Comparison of ENCODE assay signal across 8 cellular contexts in the genomic region with DNA sequence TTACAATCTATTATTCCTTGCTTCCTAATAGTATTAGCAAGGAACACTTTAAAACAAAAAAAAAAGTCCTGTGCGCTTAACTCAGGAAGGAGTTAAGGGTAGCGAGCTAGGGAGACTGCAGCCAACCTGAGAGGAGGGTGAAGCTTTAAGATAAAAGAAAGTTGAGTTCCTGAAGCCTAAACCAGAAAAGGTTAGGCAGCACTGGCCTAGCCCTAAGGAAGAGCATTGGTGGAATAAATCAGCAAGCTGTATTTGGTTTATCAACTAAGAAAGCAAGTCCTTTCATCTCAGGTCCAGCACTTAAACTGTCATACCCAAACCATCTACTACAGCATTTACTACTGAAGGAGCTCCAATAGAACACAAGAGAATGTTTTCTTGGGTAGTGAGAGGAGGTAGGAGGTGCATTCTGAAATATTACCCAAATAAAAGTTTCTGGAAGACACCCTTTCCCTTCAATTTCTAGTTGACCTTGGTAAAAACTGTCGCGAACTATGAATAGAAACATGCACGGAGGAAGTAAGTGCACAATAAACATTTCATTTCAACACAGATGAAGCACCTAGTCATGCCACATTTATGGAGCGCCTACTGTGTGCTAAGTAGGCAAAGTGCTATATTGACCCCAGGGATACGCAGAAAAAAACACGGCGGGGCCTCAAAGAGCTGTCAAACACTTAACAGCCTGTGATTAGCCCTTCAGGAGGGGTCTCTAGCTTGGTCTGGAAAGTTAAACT. TPM values are rescaled to one million over a fixed set of nuclear protein-coding genes. Genes with fewer than 3 reads are reported as not detected.
DNase-seq lines count a peak whose midpoint lies in the region; ATAC-seq and TF ChIP-seq lines count a peak whose summit lies in the region.

No MANE protein-coding gene starts in this region.

- H3K27ac Mint-ChIP-seq in CD4-positive, CD25-positive, alpha-beta regulatory T cell = peak overlapping the region; percentile 53 to 92 (median 89)
- peak overlapping the region; percentile 81 to 88 for H3K27ac Mint-ChIP-seq in natural killer cell

- ATAC-seq in CD4-positive, CD25-positive, alpha-beta regulatory T cell (ENCODE audit: low read depth in 2 of 2) = no peak
- no peak for ATAC-seq in natural killer cell

- DNase-seq in CD4-positive, CD25-positive, alpha-beta regulatory T cell = no peak
- DNase-seq in Karpas-422 (no peak), coronary artery (ENCODE audit: low spot score) (no peak), natural killer cell (no peak), islet precursor cell (no peak), nucleus accumbens (lab: John Stamatoyannopoulos, UW) (no peak), NCI-H1436 (lab: John Stamatoyannopoulos, UW) (no peak)
- no peak for DNase-seq in effector CD8-positive, alpha-beta T cell (lab: John Stamatoyannopoulos, UW)

- H3K9me2 ChIP-seq in Karpas-422 (replicated peaks; ENCODE audit: insufficient read depth, low read length) = no peaks in the 10 kb centered on the region

- no peaks in the 10 kb centered on the region for H3K9me3 ChIP-seq in CD4-positive, CD25-positive, alpha-beta regulatory T cell (ENCODE audit: control insufficient read depth in 2 of 2, low read length in 2 of 2)
- no peaks in the 10 kb centered on the region for H3K9me3 ChIP-seq in Karpas-422 (ENCODE audit: low read length)

- peak overlapping the region; percentile 90 for H3K4me3 ChIP-seq in CD4-positive, CD25-positive, alpha-beta regulatory T cell (ENCODE audit: low read depth, low read length)
- H3K4me3 ChIP-seq in Karpas-422 (ENCODE audit: low read length) (peak overlapping the region; percentile 98), coronary artery (peak overlapping the region; percentile 95)

- H3K27me3 ChIP-seq in CD4-positive, CD25-positive, alpha-beta regulatory T cell (ENCODE audit: control insufficient read depth, insufficient read depth, low read length) = no peaks in the 10 kb centered on the region
- no peaks in the 10 kb centered on the region for H3K27me3 ChIP-seq in Karpas-422 (ENCODE audit: low read length)

- H3K27ac ChIP-seq in CD4-positive, CD25-positive, alpha-beta regulatory T cell (ENCODE audit: insufficient read depth, low read length, poor library complexity, severe bottlenecking) = no peak overlapping the region
- H3K27ac ChIP-seq in Karpas-422 (ENCODE audit: low read length) = no peak overlapping the region
- H3K27ac ChIP-seq in coronary artery = peak overlapping the region; percentile 97 to 98

- H3K79me2 ChIP-seq in Karpas-422 (ENCODE audit: low read length) = peaks cover 45% of the 10 kb centered on the region

- H3K9me3 Mint-ChIP-seq in CD4-positive, CD25-positive, alpha-beta regulatory T cell = peaks cover 0 to 1% (median 0%) of the 10 kb centered on the region in 7 donors
- H3K9me3 Mint-ChIP-seq in natural killer cell = no peaks in the 10 kb centered on the region

- H3K4me3 Mint-ChIP-seq in CD4-positive, CD25-positive, alpha-beta regulatory T cell = peak overlapping the region; percentile 94 to 98 (median 96)
- peak overlapping the region; percentile 94 for H3K4me3 Mint-ChIP-seq in natural killer cell

- peaks cover 22% of the 10 kb centered on the region for H3K4me1 ChIP-seq in CD4-positive, CD25-positive, alpha-beta regulatory T cell (ENCODE audit: control insufficient read depth, insufficient read depth, low read length, poor library complexity, severe bottlenecking)
- peaks cover 21% of the 10 kb centered on the region for H3K4me1 ChIP-seq in Karpas-422 (ENCODE audit: low read length)

- H4K20me1 ChIP-seq in Karpas-422 (ENCODE audit: insufficient read depth, low read depth, low read length) = no peaks in the 10 kb centered on the region

- H3K4me1 Mint-ChIP-seq in CD4-positive, CD25-positive, alpha-beta regulatory T cell = peaks cover 0 to 30% (median 25%) of the 10 kb centered on the region in 4 donors
- H3K4me1 Mint-ChIP-seq in natural killer cell = peaks cover 16 to 27% of the 10 kb centered on the region in 2 donors

- TF ChIP-seq CTCF in coronary artery (IDR thresholded peaks at IDR 0.05) (no peak), natural killer cell (IDR thresholded peaks at IDR 0.05) (no peak)

- peak overlapping the region; percentile 85 for H3K9ac ChIP-seq in Karpas-422 (ENCODE audit: low read length)

- peak overlapping the region; percentile 99 for H3K4me2 ChIP-seq in Karpas-422 (ENCODE audit: low read depth, low read length, poor library complexity, severe bottlenecking)

- peaks cover 6% of the 10 kb centered on the region for H3K36me3 Mint-ChIP-seq in CD4-positive, CD25-positive, alpha-beta regulatory T cell
- H3K36me3 Mint-ChIP-seq in natural killer cell = no peaks in the 10 kb centered on the region

- peaks cover 14% of the 10 kb centered on the region for H3K36me3 ChIP-seq in CD4-positive, CD25-positive, alpha-beta regulatory T cell (ENCODE audit: control insufficient read depth, insufficient read depth, low read length)
- peaks cover 18% of the 10 kb centered on the region; the same call in 1 of the 2 replicates for H3K36me3 ChIP-seq in Karpas-422 (ENCODE audit: insufficient read depth, low read length)

- intact Hi-C loops in natural killer cell (cut with micrococcal nuclease) = loop anchor here (2.0 kb wide), 1 partner anchor 45 kb away; a partner anchor contains a TSS

- H2AFZ ChIP-seq in Karpas-422 (ENCODE audit: low read length) = peak overlapping the region; percentile 100; the same call in 1 of the 2 replicates

- H3K27me3 Mint-ChIP-seq in CD4-positive, CD25-positive, alpha-beta regulatory T cell = peaks cover 8% of the 10 kb centered on the region
- H3K27me3 Mint-ChIP-seq in natural killer cell (ENCODE audit: low read depth in 2 of 2) = no peaks in the 10 kb centered on the region

RNA-seq across cellular contexts. Expression of a gene that starts 1.3 kb away (rescaled TPM):
- total RNA-seq in CD4-positive, CD25-positive, alpha-beta regulatory T cell = 5.2 TPM
- 10 to 100 TPM in 3 of 4 donors, 1 to 10 TPM in 1; 9.1 to 13.8 (median 12.5) TPM for polyA plus RNA-seq in CD4-positive, CD25-positive, alpha-beta regulatory T cell
- 13.3 and 30.9 TPM in 2 replicates for total RNA-seq in Karpas-422 (2014; rRNA removed; shearing (Covaris generic); ENCODE audit: low replicate concordance)
- total RNA-seq in natural killer cell = 10 to 100 TPM in 1 of 3 donors, 1 to 10 TPM in 2; 7.7 to 11.3 (median 9.5) TPM

RNA-seq across cellular contexts. Expression of a gene that starts 17.9 kb away (rescaled TPM):
- 81.0 TPM for total RNA-seq in CD4-positive, CD25-positive, alpha-beta regulatory T cell
- 10 to 100 TPM; 59.3 to 77.6 (median 63.3) TPM for polyA plus RNA-seq in CD4-positive, CD25-positive, alpha-beta regulatory T cell
- 21.1 and 37.9 TPM in 2 replicates for total RNA-seq in Karpas-422 (2014; rRNA removed; shearing (Covaris generic); ENCODE audit: low replicate concordance)
- 10 to 100 TPM; 73.2 to 86.0 (median 82.6) TPM for total RNA-seq in natural killer cell

RNA-seq across cellular contexts. Expression of a gene that starts 44.5 kb away (rescaled TPM):
- total RNA-seq in CD4-positive, CD25-positive, alpha-beta regulatory T cell = 67.2 TPM
- polyA plus RNA-seq in CD4-positive, CD25-positive, alpha-beta regulatory T cell = 100 to 1,000 TPM; 119 to 157 (median 133) TPM
- 107 and 168 TPM in 2 replicates for total RNA-seq in Karpas-422 (2014; rRNA removed; shearing (Covaris generic); ENCODE audit: low replicate concordance)
- total RNA-seq in natural killer cell = 10 to 100 TPM; 74.3 to 95.5 (median 78.9) TPM

RNA-seq across cellular contexts. Expression of a gene that starts 44.8 kb away (rescaled TPM):
- total RNA-seq in CD4-positive, CD25-positive, alpha-beta regulatory T cell = 20.5 TPM
- 10 to 100 TPM; 52.5 to 55.5 (median 53.5) TPM for polyA plus RNA-seq in CD4-positive, CD25-positive, alpha-beta regulatory T cell
- total RNA-seq in Karpas-422 (2014; rRNA removed; shearing (Covaris generic); ENCODE audit: low replicate concordance) = 48.8 and 63.4 TPM in 2 replicates
- 10 to 100 TPM; 44.3 to 53.9 (median 51.9) TPM for total RNA-seq in natural killer cell

Comparison
In these comparisons a context has a peak if more than half of its experiments do, and no peak if none do; other contexts are left out.
1. H3K27ac ChIP-seq: peak in coronary artery (2 of 2); none in CD4-positive, CD25-positive, alpha-beta regulatory T cell (single experiment) and Karpas-422 (single experiment).
2. Peak in every context shown above with its lines, with median percentiles within 50 percentile points of each other: H3K4me3 ChIP-seq.